In the genomic region with DNA sequence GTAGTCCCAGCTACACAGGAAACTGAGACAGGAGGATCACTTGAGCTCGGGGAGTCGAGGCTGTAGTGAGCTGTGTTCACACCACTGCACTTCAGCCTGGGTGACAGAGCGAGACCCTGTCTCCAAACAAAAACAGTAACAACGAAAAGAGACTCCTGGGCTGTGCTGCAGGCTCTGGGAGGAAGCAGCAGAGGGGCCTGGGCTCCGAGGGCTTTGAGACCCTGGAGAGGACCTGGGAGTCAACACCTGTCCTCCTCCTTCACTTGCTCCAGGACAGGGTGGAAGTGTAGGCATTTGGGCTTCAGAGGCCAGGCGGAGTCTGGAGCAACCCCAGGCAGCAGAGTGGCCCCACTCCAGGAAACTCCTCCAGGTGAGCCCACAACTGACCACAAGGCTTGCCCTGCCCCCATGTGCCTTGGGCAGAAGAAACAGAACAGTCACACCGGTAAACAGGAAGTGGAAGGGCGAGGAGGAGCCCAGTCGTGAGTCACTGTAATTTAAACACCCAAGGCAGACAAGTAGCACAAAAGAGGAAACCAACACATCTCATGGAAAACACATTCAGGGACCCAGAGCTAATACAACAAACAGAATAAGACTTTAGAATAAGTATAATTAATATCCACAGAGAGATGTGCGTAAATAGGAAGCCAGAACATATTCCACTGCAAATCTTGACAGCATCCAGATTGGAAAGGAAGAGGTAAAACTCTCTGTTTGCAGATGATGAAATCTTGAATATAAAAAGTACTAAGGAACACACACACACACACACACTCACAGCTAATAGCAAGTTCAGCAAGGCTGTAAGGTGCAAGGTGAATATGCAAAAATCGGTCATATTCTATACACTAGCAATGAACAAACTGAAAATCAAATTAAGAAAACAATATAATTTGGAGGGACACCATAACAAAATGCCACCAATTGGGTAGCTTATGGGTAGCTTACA, we compare ENCODE assay signal across 1 cellular context.
TF ChIP-seq lines count a peak whose summit lies in the region.

No MANE protein-coding gene starts in this region.

TF ChIP-seq in K562, 482 proteins besides CTCF, POLR2A, EP300 and RAD21 (continued from another document and continues in another):
- TF ChIP-seq, protein P1, sequence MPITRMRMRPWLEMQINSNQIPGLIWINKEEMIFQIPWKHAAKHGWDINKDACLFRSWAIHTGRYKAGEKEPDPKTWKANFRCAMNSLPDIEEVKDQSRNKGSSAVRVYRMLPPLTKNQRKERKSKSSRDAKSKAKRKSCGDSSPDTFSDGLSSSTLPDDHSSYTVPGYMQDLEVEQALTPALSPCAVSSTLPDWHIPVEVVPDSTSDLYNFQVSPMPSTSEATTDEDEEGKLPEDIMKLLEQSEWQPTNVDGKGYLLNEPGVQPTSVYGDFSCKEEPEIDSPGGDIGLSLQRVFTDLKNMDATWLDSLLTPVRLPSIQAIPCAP (CRISPR knock-in tag; IDR thresholded peaks at IDR 0.05; ENCODE audit: borderline replicate concordance), result no peak
- TF ChIP-seq, protein P2, sequence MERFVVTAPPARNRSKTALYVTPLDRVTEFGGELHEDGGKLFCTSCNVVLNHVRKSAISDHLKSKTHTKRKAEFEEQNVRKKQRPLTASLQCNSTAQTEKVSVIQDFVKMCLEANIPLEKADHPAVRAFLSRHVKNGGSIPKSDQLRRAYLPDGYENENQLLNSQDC (CRISPR knock-in tag; IDR thresholded peaks at IDR 0.05), result no peak
- TF ChIP-seq, protein P3, sequence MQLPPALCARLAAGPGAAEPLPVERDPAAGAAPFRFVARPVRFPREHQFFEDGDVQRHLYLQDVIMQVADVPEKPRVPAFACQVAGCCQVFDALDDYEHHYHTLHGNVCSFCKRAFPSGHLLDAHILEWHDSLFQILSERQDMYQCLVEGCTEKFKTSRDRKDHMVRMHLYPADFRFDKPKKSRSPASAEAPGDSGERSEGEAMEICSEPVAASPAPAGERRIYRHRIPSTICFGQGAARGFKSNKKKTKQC (CRISPR knock-in tag; IDR thresholded peaks at IDR 0.05), result no peak
- TF ChIP-seq, protein P4, sequence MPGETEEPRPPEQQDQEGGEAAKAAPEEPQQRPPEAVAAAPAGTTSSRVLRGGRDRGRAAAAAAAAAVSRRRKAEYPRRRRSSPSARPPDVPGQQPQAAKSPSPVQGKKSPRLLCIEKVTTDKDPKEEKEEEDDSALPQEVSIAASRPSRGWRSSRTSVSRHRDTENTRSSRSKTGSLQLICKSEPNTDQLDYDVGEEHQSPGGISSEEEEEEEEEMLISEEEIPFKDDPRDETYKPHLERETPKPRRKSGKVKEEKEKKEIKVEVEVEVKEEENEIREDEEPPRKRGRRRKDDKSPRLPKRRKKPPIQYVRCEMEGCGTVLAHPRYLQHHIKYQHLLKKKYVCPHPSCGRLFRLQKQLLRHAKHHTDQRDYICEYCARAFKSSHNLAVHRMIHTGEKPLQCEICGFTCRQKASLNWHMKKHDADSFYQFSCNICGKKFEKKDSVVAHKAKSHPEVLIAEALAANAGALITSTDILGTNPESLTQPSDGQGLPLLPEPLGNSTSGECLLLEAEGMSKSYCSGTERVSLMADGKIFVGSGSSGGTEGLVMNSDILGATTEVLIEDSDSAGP (CRISPR knock-in tag; IDR thresholded peaks at IDR 0.05), result no peak
- TF ChIP-seq SMARCA4 (IDR thresholded peaks at IDR 0.05), result peak; percentile 60
- TF ChIP-seq, protein P5, sequence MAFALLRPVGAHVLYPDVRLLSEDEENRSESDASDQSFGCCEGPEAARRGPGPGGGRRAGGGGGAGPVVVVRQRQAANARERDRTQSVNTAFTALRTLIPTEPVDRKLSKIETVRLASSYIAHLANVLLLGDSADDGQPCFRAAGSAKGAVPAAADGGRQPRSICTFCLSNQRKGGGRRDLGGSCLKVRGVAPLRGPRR (CRISPR knock-in tag; IDR thresholded peaks at IDR 0.05), result no peak
- TF ChIP-seq, protein P6, sequence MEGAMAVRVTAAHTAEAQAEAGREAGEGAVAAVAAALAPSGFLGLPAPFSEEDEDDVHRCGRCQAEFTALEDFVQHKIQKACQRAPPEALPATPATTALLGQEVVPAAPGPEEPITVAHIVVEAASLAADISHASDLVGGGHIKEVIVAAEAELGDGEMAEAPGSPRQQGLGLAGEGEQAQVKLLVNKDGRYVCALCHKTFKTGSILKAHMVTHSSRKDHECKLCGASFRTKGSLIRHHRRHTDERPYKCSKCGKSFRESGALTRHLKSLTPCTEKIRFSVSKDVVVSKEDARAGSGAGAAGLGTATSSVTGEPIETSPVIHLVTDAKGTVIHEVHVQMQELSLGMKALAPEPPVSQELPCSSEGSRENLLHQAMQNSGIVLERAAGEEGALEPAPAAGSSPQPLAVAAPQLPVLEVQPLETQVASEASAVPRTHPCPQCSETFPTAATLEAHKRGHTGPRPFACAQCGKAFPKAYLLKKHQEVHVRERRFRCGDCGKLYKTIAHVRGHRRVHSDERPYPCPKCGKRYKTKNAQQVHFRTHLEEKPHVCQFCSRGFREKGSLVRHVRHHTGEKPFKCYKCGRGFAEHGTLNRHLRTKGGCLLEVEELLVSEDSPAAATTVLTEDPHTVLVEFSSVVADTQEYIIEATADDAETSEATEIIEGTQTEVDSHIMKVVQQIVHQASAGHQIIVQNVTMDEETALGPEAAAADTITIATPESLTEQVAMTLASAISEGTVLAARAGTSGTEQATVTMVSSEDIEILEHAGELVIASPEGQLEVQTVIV (CRISPR knock-in tag; IDR thresholded peaks at IDR 0.05; ENCODE audit: borderline replicate concordance), result no peak
- TF ChIP-seq, protein P7, sequence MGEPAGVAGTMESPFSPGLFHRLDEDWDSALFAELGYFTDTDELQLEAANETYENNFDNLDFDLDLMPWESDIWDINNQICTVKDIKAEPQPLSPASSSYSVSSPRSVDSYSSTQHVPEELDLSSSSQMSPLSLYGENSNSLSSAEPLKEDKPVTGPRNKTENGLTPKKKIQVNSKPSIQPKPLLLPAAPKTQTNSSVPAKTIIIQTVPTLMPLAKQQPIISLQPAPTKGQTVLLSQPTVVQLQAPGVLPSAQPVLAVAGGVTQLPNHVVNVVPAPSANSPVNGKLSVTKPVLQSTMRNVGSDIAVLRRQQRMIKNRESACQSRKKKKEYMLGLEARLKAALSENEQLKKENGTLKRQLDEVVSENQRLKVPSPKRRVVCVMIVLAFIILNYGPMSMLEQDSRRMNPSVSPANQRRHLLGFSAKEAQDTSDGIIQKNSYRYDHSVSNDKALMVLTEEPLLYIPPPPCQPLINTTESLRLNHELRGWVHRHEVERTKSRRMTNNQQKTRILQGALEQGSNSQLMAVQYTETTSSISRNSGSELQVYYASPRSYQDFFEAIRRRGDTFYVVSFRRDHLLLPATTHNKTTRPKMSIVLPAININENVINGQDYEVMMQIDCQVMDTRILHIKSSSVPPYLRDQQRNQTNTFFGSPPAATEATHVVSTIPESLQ (CRISPR knock-in tag; IDR thresholded peaks at IDR 0.05), result no peak
- TF ChIP-seq, protein P8, sequence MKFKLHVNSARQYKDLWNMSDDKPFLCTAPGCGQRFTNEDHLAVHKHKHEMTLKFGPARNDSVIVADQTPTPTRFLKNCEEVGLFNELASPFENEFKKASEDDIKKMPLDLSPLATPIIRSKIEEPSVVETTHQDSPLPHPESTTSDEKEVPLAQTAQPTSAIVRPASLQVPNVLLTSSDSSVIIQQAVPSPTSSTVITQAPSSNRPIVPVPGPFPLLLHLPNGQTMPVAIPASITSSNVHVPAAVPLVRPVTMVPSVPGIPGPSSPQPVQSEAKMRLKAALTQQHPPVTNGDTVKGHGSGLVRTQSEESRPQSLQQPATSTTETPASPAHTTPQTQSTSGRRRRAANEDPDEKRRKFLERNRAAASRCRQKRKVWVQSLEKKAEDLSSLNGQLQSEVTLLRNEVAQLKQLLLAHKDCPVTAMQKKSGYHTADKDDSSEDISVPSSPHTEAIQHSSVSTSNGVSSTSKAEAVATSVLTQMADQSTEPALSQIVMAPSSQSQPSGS (CRISPR knock-in tag; IDR thresholded peaks at IDR 0.05), result no peak
- no peak for TF ChIP-seq THRAP3 (IDR thresholded peaks at IDR 0.05; ENCODE audit: borderline replicate concordance)
- TF ChIP-seq, protein P9, sequence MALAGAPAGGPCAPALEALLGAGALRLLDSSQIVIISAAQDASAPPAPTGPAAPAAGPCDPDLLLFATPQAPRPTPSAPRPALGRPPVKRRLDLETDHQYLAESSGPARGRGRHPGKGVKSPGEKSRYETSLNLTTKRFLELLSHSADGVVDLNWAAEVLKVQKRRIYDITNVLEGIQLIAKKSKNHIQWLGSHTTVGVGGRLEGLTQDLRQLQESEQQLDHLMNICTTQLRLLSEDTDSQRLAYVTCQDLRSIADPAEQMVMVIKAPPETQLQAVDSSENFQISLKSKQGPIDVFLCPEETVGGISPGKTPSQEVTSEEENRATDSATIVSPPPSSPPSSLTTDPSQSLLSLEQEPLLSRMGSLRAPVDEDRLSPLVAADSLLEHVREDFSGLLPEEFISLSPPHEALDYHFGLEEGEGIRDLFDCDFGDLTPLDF (CRISPR knock-in tag; IDR thresholded peaks at IDR 0.05), result no peak
- TF ChIP-seq IRF2 (CRISPR knock-in tag; IDR thresholded peaks at IDR 0.05), result no peak
- TF ChIP-seq RNF2 (IDR thresholded peaks at IDR 0.05), result peak; percentile 68; the same call in 1 of the 2 replicates
- no peak for TF ChIP-seq SRF (CRISPR knock-in tag; IDR thresholded peaks at IDR 0.05)
- TF ChIP-seq ZNF444 (CRISPR knock-in tag; IDR thresholded peaks at IDR 0.05), result no peak
- TF ChIP-seq SAP30 (IDR thresholded peaks at IDR 0.05; ENCODE audit: borderline replicate concordance, insufficient read depth, low read depth, low read length, poor library complexity, severe bottlenecking), result no peak
- TF ChIP-seq ZNF589 (CRISPR knock-in tag; IDR thresholded peaks at IDR 0.05; ENCODE audit: low read depth), result 0 out of 2 replicates have a peak, but pooled peaks have one; percentile 30
- TF ChIP-seq, protein P10, sequence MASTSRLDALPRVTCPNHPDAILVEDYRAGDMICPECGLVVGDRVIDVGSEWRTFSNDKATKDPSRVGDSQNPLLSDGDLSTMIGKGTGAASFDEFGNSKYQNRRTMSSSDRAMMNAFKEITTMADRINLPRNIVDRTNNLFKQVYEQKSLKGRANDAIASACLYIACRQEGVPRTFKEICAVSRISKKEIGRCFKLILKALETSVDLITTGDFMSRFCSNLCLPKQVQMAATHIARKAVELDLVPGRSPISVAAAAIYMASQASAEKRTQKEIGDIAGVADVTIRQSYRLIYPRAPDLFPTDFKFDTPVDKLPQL (IDR thresholded peaks at IDR 0.05; ENCODE audit: extremely low read depth, insufficient read length), result no peak
- no peak for TF ChIP-seq ZNF695 (CRISPR knock-in tag; IDR thresholded peaks at IDR 0.05)
- TF ChIP-seq CBX3 (IDR thresholded peaks at IDR 0.05; ENCODE audit: borderline replicate concordance in 1 of 2, low read length in 2 of 2), result no peak; a peak in 1 of 3 replicates
- TF ChIP-seq RFX1 (IDR thresholded peaks at IDR 0.05), result no peak
- TF ChIP-seq NFATC3 (IDR thresholded peaks at IDR 0.05), result no peak
- no peak for TF ChIP-seq PPARD (CRISPR knock-in tag; IDR thresholded peaks at IDR 0.05)
- peak; percentile 53; the same call in 1 of the 2 replicates for TF ChIP-seq ATF7 (IDR thresholded peaks at IDR 0.05)
- TF ChIP-seq GTF2A2 (tag; IDR thresholded peaks at IDR 0.05), result no peak
- no peak for TF ChIP-seq POLR2B (IDR thresholded peaks at IDR 0.05; ENCODE audit: low read depth, partially characterized antibody)
- TF ChIP-seq, protein P11, sequence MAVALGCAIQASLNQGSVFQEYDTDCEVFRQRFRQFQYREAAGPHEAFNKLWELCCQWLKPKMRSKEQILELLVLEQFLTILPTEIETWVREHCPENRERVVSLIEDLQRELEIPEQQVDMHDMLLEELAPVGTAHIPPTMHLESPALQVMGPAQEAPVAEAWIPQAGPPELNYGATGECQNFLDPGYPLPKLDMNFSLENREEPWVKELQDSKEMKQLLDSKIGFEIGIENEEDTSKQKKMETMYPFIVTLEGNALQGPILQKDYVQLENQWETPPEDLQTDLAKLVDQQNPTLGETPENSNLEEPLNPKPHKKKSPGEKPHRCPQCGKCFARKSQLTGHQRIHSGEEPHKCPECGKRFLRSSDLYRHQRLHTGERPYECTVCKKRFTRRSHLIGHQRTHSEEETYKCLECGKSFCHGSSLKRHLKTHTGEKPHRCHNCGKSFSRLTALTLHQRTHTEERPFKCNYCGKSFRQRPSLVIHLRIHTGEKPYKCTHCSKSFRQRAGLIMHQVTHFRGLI (CRISPR knock-in tag; IDR thresholded peaks at IDR 0.05), result no peak
- TF ChIP-seq, protein P12, sequence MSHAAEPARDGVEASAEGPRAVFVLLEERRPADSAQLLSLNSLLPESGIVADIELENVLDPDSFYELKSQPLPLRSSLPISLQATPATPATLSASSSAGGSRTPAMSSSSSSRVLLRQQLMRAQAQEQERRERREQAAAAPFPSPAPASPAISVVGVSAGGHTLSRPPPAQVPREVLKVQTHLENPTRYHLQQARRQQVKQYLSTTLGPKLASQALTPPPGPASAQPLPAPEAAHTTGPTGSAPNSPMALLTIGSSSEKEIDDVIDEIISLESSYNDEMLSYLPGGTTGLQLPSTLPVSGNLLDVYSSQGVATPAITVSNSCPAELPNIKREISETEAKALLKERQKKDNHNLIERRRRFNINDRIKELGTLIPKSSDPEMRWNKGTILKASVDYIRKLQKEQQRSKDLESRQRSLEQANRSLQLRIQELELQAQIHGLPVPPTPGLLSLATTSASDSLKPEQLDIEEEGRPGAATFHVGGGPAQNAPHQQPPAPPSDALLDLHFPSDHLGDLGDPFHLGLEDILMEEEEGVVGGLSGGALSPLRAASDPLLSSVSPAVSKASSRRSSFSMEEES (CRISPR knock-in tag; IDR thresholded peaks at IDR 0.05), result no peak
- no peak for TF ChIP-seq HDAC2 (IDR thresholded peaks at IDR 0.05)
- TF ChIP-seq ZNF140 (CRISPR knock-in tag; IDR thresholded peaks at IDR 0.05), result no peak
- no peak for TF ChIP-seq KLF10 (CRISPR knock-in tag; IDR thresholded peaks at IDR 0.05)
- TF ChIP-seq STAT5A (IDR thresholded peaks at IDR 0.05; ENCODE audit: borderline replicate concordance, low read length), result no peak
- TF ChIP-seq MAFK (IDR thresholded peaks at IDR 0.05; ENCODE audit: low read length), result no peak
- no peak for TF ChIP-seq ZNF311 (CRISPR knock-in tag; IDR thresholded peaks at IDR 0.05)
- TF ChIP-seq, protein P13, sequence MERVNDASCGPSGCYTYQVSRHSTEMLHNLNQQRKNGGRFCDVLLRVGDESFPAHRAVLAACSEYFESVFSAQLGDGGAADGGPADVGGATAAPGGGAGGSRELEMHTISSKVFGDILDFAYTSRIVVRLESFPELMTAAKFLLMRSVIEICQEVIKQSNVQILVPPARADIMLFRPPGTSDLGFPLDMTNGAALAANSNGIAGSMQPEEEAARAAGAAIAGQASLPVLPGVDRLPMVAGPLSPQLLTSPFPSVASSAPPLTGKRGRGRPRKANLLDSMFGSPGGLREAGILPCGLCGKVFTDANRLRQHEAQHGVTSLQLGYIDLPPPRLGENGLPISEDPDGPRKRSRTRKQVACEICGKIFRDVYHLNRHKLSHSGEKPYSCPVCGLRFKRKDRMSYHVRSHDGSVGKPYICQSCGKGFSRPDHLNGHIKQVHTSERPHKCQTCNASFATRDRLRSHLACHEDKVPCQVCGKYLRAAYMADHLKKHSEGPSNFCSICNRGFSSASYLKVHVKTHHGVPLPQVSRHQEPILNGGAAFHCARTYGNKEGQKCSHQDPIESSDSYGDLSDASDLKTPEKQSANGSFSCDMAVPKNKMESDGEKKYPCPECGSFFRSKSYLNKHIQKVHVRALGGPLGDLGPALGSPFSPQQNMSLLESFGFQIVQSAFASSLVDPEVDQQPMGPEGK (CRISPR knock-in tag; IDR thresholded peaks at IDR 0.05; ENCODE audit: borderline replicate concordance), result no peak
